ENCODE assay signal across 8 cellular contexts in genomic region chr2:10497797-10498251, GRCh38. TPM values are rescaled to one million over a fixed set of nuclear protein-coding genes. Genes with fewer than 3 reads are reported as not detected.
DNase-seq lines count a peak whose midpoint lies in the region; ATAC-seq and TF ChIP-seq lines count a peak whose summit lies in the region.

No MANE protein-coding gene starts in this region.

- H3K36me3 ChIP-seq in duodenal mucosa (ENCODE audit: control insufficient read depth in 1 of 2, insufficient read depth in 2 of 2, low read length in 2 of 2) (no peaks in the 10 kb centered on the region), transverse colon (no peaks in the 10 kb centered on the region)

- peak; percentile 94 for DNase-seq in COLO668 (lab: John Stamatoyannopoulos, UW; ENCODE audit: unreplicated experiment)
- peak; percentile 94 for DNase-seq in MV-4-11 (lab: John Stamatoyannopoulos, UW)
- peak; percentile 55 for DNase-seq in activated CD4-positive, CD25-positive, alpha-beta regulatory T cell treated with anti-CD3 and anti-CD28 coated beads, Interleukin-2, amount 50 U/mL, for 72 hours
- DNase-seq in natural killer cell: no peak
- DNase-seq in transverse colon: peak; percentile 86

- in situ Hi-C loops in transverse colon (cut with MboI; ENCODE audit: low pct_ligation_motif_present in 1 of 4, low pct_unique_long_range_greater_than_20kb in 1 of 4, low sequenced_read_pairs in 3 of 4): no loop called here

- H3K4me3 ChIP-seq in duodenal mucosa (ENCODE audit: low read depth in 1 of 2, low read length in 2 of 2): peak overlapping the region; percentile 36 to 43
- H3K4me3 ChIP-seq in transverse colon: no peak overlapping the region

- no peak for TF ChIP-seq EP300 in transverse colon (IDR thresholded peaks at IDR 0.05; ENCODE audit: low read depth)

- intact Hi-C loops in natural killer cell (cut with micrococcal nuclease): no loop called here
- intact Hi-C loops in transverse colon (cut with DNase I; ENCODE audit: low total_unique reads): loop anchor here (2.0 kb wide), 1 partner anchor 75 kb away; no protein-coding TSS in a partner anchor

- no peak overlapping the region for H3K4me3 Mint-ChIP-seq in natural killer cell

- H3K4me1 ChIP-seq in duodenal mucosa (ENCODE audit: control insufficient read depth in 1 of 2, insufficient read depth in 2 of 2, low read length in 2 of 2) (peaks cover 14 to 22% of the 10 kb centered on the region in 2 donors), transverse colon (peaks cover 0 to 25% (median 13%) of the 10 kb centered on the region in 4 donors)

- H3K9me3 ChIP-seq in duodenal mucosa (ENCODE audit: control insufficient read depth in 1 of 2, low read length in 2 of 2) (no peaks in the 10 kb centered on the region), transverse colon (no peaks in the 10 kb centered on the region)

- H3K4me1 Mint-ChIP-seq in natural killer cell: no peaks in the 10 kb centered on the region

- TF ChIP-seq CTCF in natural killer cell (IDR thresholded peaks at IDR 0.05): no peak
- no peak for TF ChIP-seq CTCF in transverse colon (IDR thresholded peaks at IDR 0.05)

- 45% methylated on average over 23 of the region's 24 CpGs; no CpG with 5 or more reads in 1 of the 2 donors for WGBS in transverse colon (ENCODE audit: low coverage in 1 of 2), 2 donors

- no peak overlapping the region for H3K27ac Mint-ChIP-seq in natural killer cell

- H3K9ac ChIP-seq in duodenal mucosa (ENCODE audit: low read depth in 1 of 2, low read length in 2 of 2): peak overlapping the region in 1 of 2 donors; percentile 51

- no peaks in the 10 kb centered on the region for H3K36me3 Mint-ChIP-seq in natural killer cell

- H3K9me3 Mint-ChIP-seq in natural killer cell: no peaks in the 10 kb centered on the region

- peak; percentile 27 to 68 (median 63) for ATAC-seq in natural killer cell
- ATAC-seq in HG03460 (IDR thresholded peaks at IDR 0.05; ENCODE audit: unreplicated experiment): no peak
- no peak for ATAC-seq in HG03521 (IDR thresholded peaks at IDR 0.05; ENCODE audit: unreplicated experiment)

- H3K27ac ChIP-seq in duodenal mucosa (ENCODE audit: low read depth, low read length) (no peak overlapping the region), transverse colon (peak overlapping the region in 1 of 4 donors; percentile 20)

- peaks cover 23 to 33% of the 10 kb centered on the region in 2 donors for H3K27me3 Mint-ChIP-seq in natural killer cell (ENCODE audit: low read depth in 2 of 2)

- peaks cover 14 to 20% of the 10 kb centered on the region in 2 donors for H3K27me3 ChIP-seq in duodenal mucosa (ENCODE audit: control insufficient read depth in 1 of 2, insufficient read depth in 2 of 2, low read length in 2 of 2)
- peaks cover 16% of the 10 kb centered on the region for H3K27me3 ChIP-seq in transverse colon

- TF ChIP-seq POLR2A in transverse colon (IDR thresholded peaks at IDR 0.05): no peak

RNA-seq across cellular contexts. Expression of gene ODC1, which starts 49.7 kb away (rescaled TPM):
- total RNA-seq in natural killer cell (10 to 100 TPM; 38.7 to 85.4 (median 43.8) TPM), transverse colon (10 to 100 TPM; 36.2 to 75.2 (median 43.2) TPM)

Comparison
In these comparisons a context has a peak if more than half of its experiments do, and no peak if none do; other contexts are left out.
1. H3K4me3 ChIP-seq: peak in duodenal mucosa (2 of 2); none in transverse colon (0 of 4).
2. ATAC-seq: peak in natural killer cell (3 of 3); none in HG03460 (single experiment) and HG03521 (single experiment).